In genomic region chr7:94170836-94171235, GRCh38 we compare ENCODE assay signal across 11 cellular contexts.
DNase-seq lines count a peak whose midpoint lies in the region; ATAC-seq and TF ChIP-seq lines count a peak whose summit lies in the region.
"Had no signal": no experiment of that assay in that cellular context is flagged by ENCODE, and none has a peak within 500 bp of the region (broad histone marks: within the 10 kb centered on the region; RNA-seq: fewer than 3 reads in every experiment).

No MANE protein-coding gene starts in this region.

- H3K27ac ChIP-seq in A673 (ENCODE audit: low read depth, low read length, poor library complexity, severe bottlenecking) (no peak overlapping the region), prostate gland (no peak overlapping the region)
- H3K27ac ChIP-seq: esophagus squamous epithelium, psoas muscle, SJCRH30 had no signal

- H3K4me1 ChIP-seq in A673 (ENCODE audit: insufficient read depth, low read length, poor library complexity, severe bottlenecking): peaks cover 12% of the 10 kb centered on the region
- H3K4me1 ChIP-seq in prostate gland (replicated peaks): no peaks in the 10 kb centered on the region
- H3K4me1 ChIP-seq: esophagus squamous epithelium, psoas muscle had no signal

- no peak for TF ChIP-seq POLR2A in prostate gland (IDR thresholded peaks at IDR 0.05)

- H3K9me3 Mint-ChIP-seq in naive B cell: peaks cover 0 to 5% (median 2%) of the 10 kb centered on the region in 7 donors

- H3K27me3 ChIP-seq in A673 (replicated peaks; ENCODE audit: insufficient read depth, low read depth, low read length, poor library complexity): no peaks in the 10 kb centered on the region
- H3K27me3 ChIP-seq in prostate gland (replicated peaks; ENCODE audit: insufficient read depth): no peaks in the 10 kb centered on the region
- H3K27me3 ChIP-seq: esophagus squamous epithelium, SJCRH30 had no signal

- no peaks in the 10 kb centered on the region for H3K27me3 Mint-ChIP-seq in naive B cell

- TF ChIP-seq CTCF in A673 (conservative IDR thresholded peaks at IDR 0.05; ENCODE audit: low read depth, low read length) (no peak), prostate gland (IDR thresholded peaks at IDR 0.05) (no peak)

- no peaks in the 10 kb centered on the region for H3K36me3 ChIP-seq in A673 (ENCODE audit: insufficient read depth, low read length, poor library complexity, severe bottlenecking)
- H3K36me3 ChIP-seq in prostate gland: no peaks in the 10 kb centered on the region
- H3K36me3 ChIP-seq: esophagus squamous epithelium, SJCRH30 had no signal

- H3K9me3 ChIP-seq in A673 (ENCODE audit: low read depth, low read length, poor library complexity, severe bottlenecking): peaks cover 3% of the 10 kb centered on the region
- no peaks in the 10 kb centered on the region for H3K9me3 ChIP-seq in prostate gland
- H3K9me3 ChIP-seq: esophagus squamous epithelium, psoas muscle had no signal

- POLR2A ChIA-PET in A673 (lab: Charles Lee; ENCODE audit: low non-redundant PET): no interaction called here

- peak overlapping the region in 3 of 6 donors; percentile 22 to 70 (median 45) for H3K27ac Mint-ChIP-seq in naive B cell

- no TSS peak for BruUV-seq in A673 (replicated peaks; lab: Mats Ljungman, UMichigan)

- H3K4me3 ChIP-seq in A673 (ENCODE audit: low read depth, low read length, poor library complexity, severe bottlenecking) (no peak overlapping the region), prostate gland (no peak overlapping the region)
- H3K4me3 ChIP-seq: esophagus squamous epithelium, psoas muscle, SJCRH30 had no signal

- DNase-seq in naive B cell (no peak), A673 (ENCODE audit: low spot score) (no peak), NCI-H510A treated with DMSO at 0.1 percent for 48 hours (lab: John Stamatoyannopoulos, UW) (no peak), prostate gland (ENCODE audit: low spot score) (no peak)
- DNase-seq: DND-41, esophagus squamous epithelium, psoas muscle, SJCRH30 had no signal

- H3K4me3 Mint-ChIP-seq in naive B cell: no peak overlapping the region

- H3K4me1 Mint-ChIP-seq in naive B cell: peaks cover 11 to 25% (median 13%) of the 10 kb centered on the region in 3 donors

- CTCF ChIA-PET in A673 (lab: Charles Lee): no interaction called here

- peak; percentile 88 for ATAC-seq in GM19025 (IDR thresholded peaks at IDR 0.05; ENCODE audit: low read depth, unreplicated experiment)
- ATAC-seq in GM21786 (IDR thresholded peaks at IDR 0.05; ENCODE audit: unreplicated experiment): peak; percentile 95
- ATAC-seq in HG03280 (IDR thresholded peaks at IDR 0.05; ENCODE audit: unreplicated experiment): peak; percentile 74
- peak; percentile 79 to 90 for ATAC-seq in naive B cell (ENCODE audit: low read depth in 2 of 2)
- ATAC-seq: psoas muscle had no signal

- intact Hi-C loops in A673 (cut with micrococcal nuclease; ENCODE audit: unreplicated experiment): no loop called here
- intact Hi-C loops in prostate gland (cut with DNase I): no loop called here

- H3K36me3 Mint-ChIP-seq in naive B cell: peaks cover 0 to 2% of the 10 kb centered on the region in 2 donors
